9 cellular contexts compared by ENCODE assay signal in genomic region chr21:34807881-34808568, GRCh38.
DNase-seq lines count a peak whose midpoint lies in the region; ATAC-seq and TF ChIP-seq lines count a peak whose summit lies in the region.
"Had no signal": no experiment of that assay in that cellular context is flagged by ENCODE, and none has a peak within 500 bp of the region (broad histone marks: within the 10 kb centered on the region; RNA-seq: fewer than 3 reads in every experiment).

No MANE protein-coding gene starts in this region.

- H3K9me3 Mint-ChIP-seq in CD8-positive, alpha-beta T cell: peaks cover 2% of the 10 kb centered on the region
- H3K9me3 Mint-ChIP-seq: naive B cell had no signal

- H3K27ac ChIP-seq in CD8-positive, alpha-beta T cell (ENCODE audit: low read depth, low read length): peak overlapping the region; percentile 12

- peak in 6 of 7 experiments; percentile 26 to 65 (median 54) for DNase-seq in CD8-positive, alpha-beta T cell
- DNase-seq in LoVo (ENCODE audit: low spot score): peak; percentile 59
- DNase-seq in activated CD8-positive, alpha-beta memory T cell treated with anti-CD3 and anti-CD28 coated beads, Interleukin-2, amount 50 U/mL, for 48 hours: peak; percentile 85
- DNase-seq in fibroblast of mammary gland (ENCODE audit: low read depth): peak; percentile 98
- DNase-seq in stimulated activated CD4-positive, alpha-beta T cell treated with anti-CD3 and anti-CD28 coated beads, Interleukin-1b, Interleukin-23, amount 100 ng/mL, for 4 hours (ENCODE audit: low read depth in 2 of 2): peak; percentile 41 to 47
- DNase-seq in NCI-H526 (lab: John Stamatoyannopoulos, UW): no peak
- DNase-seq in anterior cingulate cortex (lab: John Stamatoyannopoulos, UW): no peak
- DNase-seq in NCI-H128 (lab: John Stamatoyannopoulos, UW; ENCODE audit: unreplicated experiment): no peak
- DNase-seq: naive B cell had no signal

- intact Hi-C loops in CD8-positive, alpha-beta T cell (cut with DNase I, micrococcal nuclease): loop anchor here (2.0 to 10.0 kb wide), 4 partner anchors 23 to 241 kb away; partner anchors contain the start of gene RUNX1 (in 2 of the 2)

- CTCF ChIA-PET in CD8-positive, alpha-beta T cell (lab: Charles Lee): interaction anchor here (1.4 kb wide), 1 partner anchor 167 kb away, joined by 3 read pairs; no protein-coding TSS in a partner anchor

- peaks cover 73% of the 10 kb centered on the region for H3K4me1 Mint-ChIP-seq in CD8-positive, alpha-beta T cell (ENCODE audit: low read depth)

- peak; percentile 28 for ATAC-seq in CD8-positive, alpha-beta T cell

- peaks cover 74% of the 10 kb centered on the region for H3K36me3 Mint-ChIP-seq in CD8-positive, alpha-beta T cell

- H3K36me3 ChIP-seq in CD8-positive, alpha-beta T cell (ENCODE audit: insufficient read depth, low read length): no peaks in the 10 kb centered on the region

- peaks cover 44% of the 10 kb centered on the region for H3K4me1 ChIP-seq in CD8-positive, alpha-beta T cell (ENCODE audit: insufficient read depth, low read length)

- no peaks in the 10 kb centered on the region for H3K27me3 ChIP-seq in CD8-positive, alpha-beta T cell (ENCODE audit: insufficient read depth, low read length)

- peak overlapping the region; percentile 92 for H3K27ac Mint-ChIP-seq in CD8-positive, alpha-beta T cell

- H3K9me3 ChIP-seq in CD8-positive, alpha-beta T cell (ENCODE audit: low read length): no peaks in the 10 kb centered on the region

- no peak for TF ChIP-seq CTCF in CD8-positive, alpha-beta T cell (IDR thresholded peaks at IDR 0.05)
- TF ChIP-seq CTCF in fibroblast of mammary gland (conservative IDR thresholded peaks at IDR 0.05; ENCODE audit: control insufficient read depth, insufficient read depth, low read depth, low read length): no peak

- POLR2A ChIA-PET in CD8-positive, alpha-beta T cell (lab: Charles Lee): no interaction called here

- no peak overlapping the region for H3K4me3 ChIP-seq in CD8-positive, alpha-beta T cell (ENCODE audit: low read depth, low read length)
- no peak overlapping the region for H3K4me3 ChIP-seq in fibroblast of mammary gland (ENCODE audit: control insufficient read depth, low read depth, low read length)

- H3K27me3 Mint-ChIP-seq in CD8-positive, alpha-beta T cell (ENCODE audit: low read depth): no peaks in the 10 kb centered on the region
- H3K27me3 Mint-ChIP-seq: naive B cell had no signal

- H3K4me3 Mint-ChIP-seq in CD8-positive, alpha-beta T cell: peak overlapping the region; percentile 26
- H3K4me3 Mint-ChIP-seq: naive B cell had no signal

Comparison
In these comparisons a context has a peak if more than half of its experiments do, and no peak if none do; other contexts are left out.
1. DNase-seq: peak in CD8-positive, alpha-beta T cell (6 of 7), LoVo (single experiment), activated CD8-positive, alpha-beta memory T cell treated with anti-CD3 and anti-CD28 coated beads, Interleukin-2, amount 50 U/mL, for 48 hours (single experiment), fibroblast of mammary gland (single experiment) and stimulated activated CD4-positive, alpha-beta T cell treated with anti-CD3 and anti-CD28 coated beads, Interleukin-1b, Interleukin-23, amount 100 ng/mL, for 4 hours (2 of 2); none in NCI-H526 (0 of 2), anterior cingulate cortex (0 of 58) and NCI-H128 (single experiment).